ENCODE assay signal across 9 cellular contexts in genomic region chr2:235055891-235056516, GRCh38.
DNase-seq lines count a peak whose midpoint lies in the region; ATAC-seq, FAIRE-seq and TF ChIP-seq lines count a peak whose summit lies in the region.
"Had no signal": no experiment of that assay in that cellular context is flagged by ENCODE, and none has a peak within 500 bp of the region (broad histone marks: within the 10 kb centered on the region; RNA-seq: fewer than 3 reads in every experiment).

No MANE protein-coding gene starts in this region.

- H3K27ac Mint-ChIP-seq in chondrocyte (ENCODE audit: unreplicated experiment) (no peak overlapping the region), mesothelial cell of epicardium (no peak overlapping the region)

- H3K4me3 Mint-ChIP-seq in chondrocyte (ENCODE audit: unreplicated experiment) (no peak overlapping the region), mesothelial cell of epicardium (no peak overlapping the region)

- H3K9me3 Mint-ChIP-seq in chondrocyte (ENCODE audit: low read depth) (no peaks in the 10 kb centered on the region), mesothelial cell of epicardium (peaks cover 10% of the 10 kb centered on the region)

- peak; percentile 71 for DNase-seq in D721Med (ENCODE audit: insufficient read length, low spot score)
- DNase-seq in NCI-H1436 (lab: John Stamatoyannopoulos, UW): peak; percentile 50
- no peak for DNase-seq in chondrocyte (ENCODE audit: low spot score)
- DNase-seq in mesothelial cell of epicardium (ENCODE audit: low spot score in 2 of 2, unreplicated experiment in 2 of 2): no peak
- DNase-seq in C1 segment of cervical spinal cord (lab: John Stamatoyannopoulos, UW): no peak
- DNase-seq: activated effector memory CD4-positive, alpha-beta T cell treated with Interleukin-2 at 50 U/mL for 16 hours had no signal

- H3K27me3 Mint-ChIP-seq in chondrocyte (ENCODE audit: low read depth): no peaks in the 10 kb centered on the region
- H3K27me3 Mint-ChIP-seq in mesothelial cell of epicardium (ENCODE audit: low read depth): no peaks in the 10 kb centered on the region

- ATAC-seq in GM19023 (IDR thresholded peaks at IDR 0.05; ENCODE audit: unreplicated experiment) (no peak), HG03097 (IDR thresholded peaks at IDR 0.05; ENCODE audit: low FRiP score, unreplicated experiment) (no peak), GM21723 (IDR thresholded peaks at IDR 0.05; ENCODE audit: unreplicated experiment) (no peak)

- H3K36me3 Mint-ChIP-seq in chondrocyte (ENCODE audit: low read depth) (peaks cover 26% of the 10 kb centered on the region), mesothelial cell of epicardium (peaks cover 30% of the 10 kb centered on the region)

- H3K4me1 Mint-ChIP-seq in chondrocyte (ENCODE audit: low read depth): peaks cover 13% of the 10 kb centered on the region
- H3K4me1 Mint-ChIP-seq in mesothelial cell of epicardium: peaks cover 7% of the 10 kb centered on the region

- FAIRE-seq in D721Med (lab: Jason Lieb, UNC): no peak

- TF ChIP-seq CTCF in D721Med (IDR thresholded peaks at IDR 0.05; ENCODE audit: insufficient read depth, missing control alignments): peak; percentile 59
- peak; percentile 68 for TF ChIP-seq CTCF in chondrocyte (IDR thresholded peaks at IDR 0.05)
- peak; percentile 17 for TF ChIP-seq CTCF in mesothelial cell of epicardium (IDR thresholded peaks at IDR 0.05; ENCODE audit: unreplicated experiment)

Comparison
In these comparisons a context has a peak if more than half of its experiments do, and no peak if none do; other contexts are left out.
1. DNase-seq: peak in D721Med (single experiment) and NCI-H1436 (single experiment); none in chondrocyte (single experiment), mesothelial cell of epicardium (0 of 2) and C1 segment of cervical spinal cord (0 of 14).
2. CTCF ChIP-seq: peak in every context shown above with its lines; median percentile 68 in chondrocyte; 59 in D721Med; 17 in mesothelial cell of epicardium.